ENCODE assay signal across 8 cellular contexts in genomic region chr12:55728932-55729591, GRCh38. TPM values are rescaled to one million over a fixed set of nuclear protein-coding genes. Genes with fewer than 3 reads are reported as not detected.
DNase-seq lines count a peak whose midpoint lies in the region; ATAC-seq lines count a peak whose summit lies in the region.

Gene CD63 (minus strand): TSS chr12:55729009. CDS start chr12:55728341, 668 bp downstream.

- peaks cover 30% of the 10 kb centered on the region for H3K36me3 Mint-ChIP-seq in activated CD8-positive, alpha-beta T cell treated with anti-CD3 and anti-CD28 coated beads, Interleukin-2, amount 10 ng/mL, durations not matched to agents 7 days and 5 days (ENCODE audit: low read depth)

- H3K9me3 ChIP-seq in effector memory CD4-positive, alpha-beta T cell (ENCODE audit: control insufficient read depth, low read length), result no peaks in the 10 kb centered on the region

- peaks cover 28% of the 10 kb centered on the region for H3K4me1 ChIP-seq in effector memory CD4-positive, alpha-beta T cell (ENCODE audit: control insufficient read depth, insufficient read depth, low read length, poor library complexity, severe bottlenecking)

- peak within 1 kb of the TSS; percentile 70 for H3K4me3 ChIP-seq in effector memory CD4-positive, alpha-beta T cell (ENCODE audit: insufficient read depth, low read depth, low read length, poor library complexity, severe bottlenecking)

- peaks cover 59% of the 10 kb centered on the region for H3K4me1 Mint-ChIP-seq in activated CD8-positive, alpha-beta T cell treated with anti-CD3 and anti-CD28 coated beads, Interleukin-2, amount 10 ng/mL, durations not matched to agents 7 days and 5 days (ENCODE audit: low read depth)

- ATAC-seq in GM18868 (IDR thresholded peaks at IDR 0.05; ENCODE audit: unreplicated experiment) (peak; percentile 65), HG03095 (IDR thresholded peaks at IDR 0.05; ENCODE audit: unreplicated experiment) (peak; percentile 63)
- ATAC-seq in activated CD8-positive, alpha-beta T cell treated with anti-CD3 and anti-CD28 coated beads, Interleukin-2, amount 10 ng/mL, durations not matched to agents 7 days and 5 days, result peak; percentile 56

- H3K27ac Mint-ChIP-seq in activated CD8-positive, alpha-beta T cell treated with anti-CD3 and anti-CD28 coated beads, Interleukin-2, amount 10 ng/mL, durations not matched to agents 7 days and 5 days, result peak within 1 kb of the TSS; percentile 93

- H3K27me3 Mint-ChIP-seq in activated CD8-positive, alpha-beta T cell treated with anti-CD3 and anti-CD28 coated beads, Interleukin-2, amount 10 ng/mL, durations not matched to agents 7 days and 5 days (ENCODE audit: low read depth), result no peaks in the 10 kb centered on the region

- no peaks in the 10 kb centered on the region for H3K36me3 ChIP-seq in effector memory CD4-positive, alpha-beta T cell (ENCODE audit: control insufficient read depth, insufficient read depth, low read length)

- peak; percentile 96 for DNase-seq in AG20443 (ENCODE audit: low spot score)
- peak; percentile 27 for DNase-seq in NCI-H524 treated with DMSO at 0.1 percent for 48 hours (lab: John Stamatoyannopoulos, UW)
- peak; percentile 75 for DNase-seq in activated CD8-positive, alpha-beta T cell treated with anti-CD3 and anti-CD28 coated beads, Interleukin-2, amount 10 ng/mL, durations not matched to agents 7 days and 5 days
- DNase-seq in effector memory CD4-positive, alpha-beta T cell, result peak; percentile 44 to 54 (median 54)
- peak; percentile 96 for DNase-seq in medulla oblongata (ENCODE audit: extremely low spot score)
- peak; percentile 55 to 73 (median 63) for DNase-seq in stimulated activated CD4-positive, alpha-beta T cell treated with anti-CD3 and anti-CD28 coated beads, TNF-alpha, amount 100 ng/mL, for 48 hours (ENCODE audit: low read depth in 3 of 3)

- H3K9me3 Mint-ChIP-seq in activated CD8-positive, alpha-beta T cell treated with anti-CD3 and anti-CD28 coated beads, Interleukin-2, amount 10 ng/mL, durations not matched to agents 7 days and 5 days (ENCODE audit: insufficient read depth), result no peaks in the 10 kb centered on the region

- H3K27me3 ChIP-seq in effector memory CD4-positive, alpha-beta T cell (replicated peaks; ENCODE audit: control insufficient read depth, insufficient read depth, low read length, poor library complexity, severe bottlenecking), result no peaks in the 10 kb centered on the region

- POLR2A ChIA-PET in activated CD8-positive, alpha-beta T cell treated with anti-CD3 and anti-CD28 coated beads, Interleukin-2, amount 10 ng/mL, durations not matched to agents 7 days and 5 days (lab: Charles Lee), result interaction anchor here (0.9 to 2.6 kb wide), 12 partner anchors 9 to 737 kb away, joined by 3 to 34 read pairs (median 5); partner anchors contain the start of genes BLOC1S1, DNAJC14, ORMDL2 and RAB5B

- peak within 1 kb of the TSS; percentile 84 for H3K4me3 Mint-ChIP-seq in activated CD8-positive, alpha-beta T cell treated with anti-CD3 and anti-CD28 coated beads, Interleukin-2, amount 10 ng/mL, durations not matched to agents 7 days and 5 days

- CTCF ChIA-PET in activated CD8-positive, alpha-beta T cell treated with anti-CD3 and anti-CD28 coated beads, Interleukin-2, amount 10 ng/mL, durations not matched to agents 7 days and 5 days (lab: Charles Lee), result interaction anchor here (0.5 to 3.1 kb wide), 12 partner anchors 10 to 581 kb away, joined by 3 to 84 read pairs (median 6); partner anchors contain the start of genes BLOC1S1, DNAJC14, GDF11 and ORMDL2

- peak within 1 kb of the TSS; percentile 65 for H3K27ac ChIP-seq in effector memory CD4-positive, alpha-beta T cell (ENCODE audit: insufficient read depth, low read length, poor library complexity, severe bottlenecking)

RNA-seq across cellular contexts. Expression of gene CD63, which starts in this region (rescaled TPM):
- total RNA-seq in activated CD8-positive, alpha-beta T cell treated with anti-CD3 and anti-CD28 coated beads, Interleukin-2, amount 10 ng/mL, durations not matched to agents 7 days and 5 days, result 100 to 1,000 TPM; 203 to 206 TPM

Comparison
In these comparisons a context has a peak if more than half of its experiments do, and no peak if none do; other contexts are left out.
1. Peak in every context shown above with its lines: DNase-seq, ATAC-seq, H3K4me3 ChIP-seq and H3K27ac ChIP-seq.
2. DNase-seq: peak in every context shown above with its lines; median percentile 96 in AG20443; 96 in medulla oblongata; 75 in activated CD8-positive, alpha-beta T cell treated with anti-CD3 and anti-CD28 coated beads, Interleukin-2, amount 10 ng/mL, durations not matched to agents 7 days and 5 days; 63 in stimulated activated CD4-positive, alpha-beta T cell treated with anti-CD3 and anti-CD28 coated beads, TNF-alpha, amount 100 ng/mL, for 48 hours; 54 in effector memory CD4-positive, alpha-beta T cell; 27 in NCI-H524 treated with DMSO at 0.1 percent for 48 hours.